11 cellular contexts compared by ENCODE assay signal in genomic region chr2:239826376-239826775, GRCh38.
"Had no signal": no experiment of that assay in that cellular context is flagged by ENCODE, and none has a peak within 500 bp of the region (broad histone marks: within the 10 kb centered on the region; RNA-seq: fewer than 3 reads in every experiment).

No MANE protein-coding gene starts in this region.

- H3K27ac ChIP-seq: neural progenitor cell, suprapubic skin, transverse colon had no signal

- ATAC-seq: activated T-cell treated with anti-CD3 and anti-CD28 coated beads, Interleukin-2, amount 50 U/mL, for 4 hours; effector memory CD8-positive, alpha-beta T cell; stimulated activated naive CD8-positive, alpha-beta T cell treated with anti-CD3 and anti-CD28 coated beads, Interleukin-15, Interleukin-2, amounts not matched to agents 100 U/mL and 50 U/mL, for 24 hours had no signal

- H3K36me3 ChIP-seq: neural progenitor cell, suprapubic skin, transverse colon had no signal

- H3K27me3 ChIP-seq: neural progenitor cell, transverse colon had no signal

- H3K9me3 ChIP-seq: suprapubic skin, transverse colon had no signal

- H2AFZ ChIP-seq: neural progenitor cell had no signal

- H3K9ac ChIP-seq: neural progenitor cell had no signal

- H3K4me2 ChIP-seq: neural progenitor cell had no signal

- H3K4me3 ChIP-seq: neural progenitor cell, suprapubic skin, transverse colon had no signal

- DNase-seq: activated CD4-positive, alpha-beta T cell treated with anti-CD3 and anti-CD28 coated beads, Interleukin-2, amount 50 U/mL, for 4 hours; activated gamma-delta T cell; activated T-cell treated with anti-CD3 and anti-CD28 coated beads, Interleukin-2, amount 50 U/mL, for 4 hours; effector memory CD8-positive, alpha-beta T cell; retina; stimulated activated CD4-positive, alpha-beta T cell treated with anti-CD3 and anti-CD28 coated beads, Interleukin-12 subunit alpha, Interleukin-12 subunit beta, amount 100 ng/mL, for 4 hours; stimulated activated naive CD8-positive, alpha-beta T cell treated with anti-CD3 and anti-CD28 coated beads, Interleukin-15, Interleukin-2, amounts not matched to agents 100 U/mL and 50 U/mL, for 24 hours; T1000; transverse colon had no signal
